Comparison of ENCODE assay signal across 18 cellular contexts in the genomic region with DNA sequence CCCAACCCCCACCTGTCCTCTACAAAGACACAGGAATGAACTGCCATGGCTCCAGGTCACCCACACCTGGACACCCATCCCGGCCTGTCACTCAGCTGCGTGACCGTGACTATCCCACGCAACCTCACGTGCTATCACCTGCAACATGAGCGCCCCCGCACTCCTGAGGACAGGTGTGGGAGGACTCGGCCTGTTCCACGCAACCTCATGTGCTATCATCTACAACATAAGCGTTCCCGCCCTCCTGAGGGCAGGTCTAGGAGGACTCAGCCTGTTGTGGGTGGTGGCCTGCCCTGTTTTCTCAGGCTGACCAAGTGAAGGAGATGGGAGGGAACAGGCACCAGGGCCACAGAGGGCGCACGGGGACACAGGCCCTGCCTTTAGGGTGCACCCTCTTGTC. TPM values are rescaled to one million over a fixed set of nuclear protein-coding genes. Genes with fewer than 3 reads are reported as not detected.
"Had no signal": no experiment of that assay in that cellular context is flagged by ENCODE, and none has a peak within 500 bp of the region (broad histone marks: within the 10 kb centered on the region; RNA-seq: fewer than 3 reads in every experiment).

No MANE protein-coding gene starts in this region.

- H3K27ac Mint-ChIP-seq: activated CD8-positive, alpha-beta memory T cell treated with anti-CD3 and anti-CD28 coated beads, Interleukin-2, amount 10 ng/mL, durations not matched to agents 7 days and 5 days; nephron progenitor cell; stimulated activated naive CD8-positive, alpha-beta T cell treated with anti-CD3 and anti-CD28 coated beads, Interleukin-15, Interleukin-2, amounts not matched to agents 100 ng/mL and 50 ng/mL, for 24 hours; T-helper 2 cell treated with Interferon-gamma antibody and Interleukin-4, amounts not matched to agents 5 μg/mL and 100 μg/mL, for 36 hours had no signal

- ATAC-seq: activated CD8-positive, alpha-beta memory T cell treated with anti-CD3 and anti-CD28 coated beads, Interleukin-2, amount 10 ng/mL, durations not matched to agents 7 days and 5 days; activated T-cell treated with anti-CD3 and anti-CD28 coated beads, Interleukin-2, amount 50 U/mL, for 4 hours had no signal

- H3K36me3 ChIP-seq: cardiac muscle cell had no signal

- H3K27me3 Mint-ChIP-seq: activated CD8-positive, alpha-beta memory T cell treated with anti-CD3 and anti-CD28 coated beads, Interleukin-2, amount 10 ng/mL, durations not matched to agents 7 days and 5 days; stimulated activated naive CD8-positive, alpha-beta T cell treated with anti-CD3 and anti-CD28 coated beads, Interleukin-15, Interleukin-2, amounts not matched to agents 100 ng/mL and 50 ng/mL, for 24 hours had no signal

- H3K4me3 Mint-ChIP-seq: activated CD8-positive, alpha-beta memory T cell treated with anti-CD3 and anti-CD28 coated beads, Interleukin-2, amount 10 ng/mL, durations not matched to agents 7 days and 5 days; activated T-cell treated with anti-CD3 and anti-CD28 coated beads, Interleukin-2, amount 50 U/mL, for 4 hours; nephron progenitor cell; stimulated activated naive CD8-positive, alpha-beta T cell treated with anti-CD3 and anti-CD28 coated beads, Interleukin-15, Interleukin-2, amounts not matched to agents 100 ng/mL and 50 ng/mL, for 24 hours; T-helper 2 cell treated with Interferon-gamma antibody and Interleukin-4, amounts not matched to agents 5 μg/mL and 100 μg/mL, for 36 hours had no signal

- H3K9me3 Mint-ChIP-seq: activated T-cell treated with anti-CD3 and anti-CD28 coated beads, Interleukin-2, amount 50 U/mL, for 4 hours; nephron progenitor cell; stimulated activated naive CD8-positive, alpha-beta T cell treated with anti-CD3 and anti-CD28 coated beads, Interleukin-15, Interleukin-2, amounts not matched to agents 100 ng/mL and 50 ng/mL, for 24 hours; T-helper 2 cell treated with Interferon-gamma antibody and Interleukin-4, amounts not matched to agents 5 μg/mL and 100 μg/mL, for 36 hours had no signal

- H3K9me3 ChIP-seq: esophagus squamous epithelium, sigmoid colon, upper lobe of left lung had no signal

- DNase-seq: activated CD4-positive, alpha-beta T cell treated with anti-CD3 and anti-CD28 coated beads for 1 hour; activated CD4-positive, alpha-beta T cell treated with anti-CD3 and anti-CD28 coated beads, Interleukin-2, amount 50 U/mL, for 48 hours; activated CD8-positive, alpha-beta memory T cell treated with anti-CD3 and anti-CD28 coated beads, Interleukin-2, amount 10 ng/mL, durations not matched to agents 7 days and 5 days; activated T-cell treated with anti-CD3 and anti-CD28 coated beads, Interleukin-2, amount 50 U/mL, for 4 hours; esophagus squamous epithelium; foreskin fibroblast; mammary epithelial cell; nephron progenitor cell; sigmoid colon; stimulated activated CD4-positive, alpha-beta T cell treated with anti-CD3 and anti-CD28 coated beads, Interleukin-2, amount 100 ng/mL, for 24 hours had no signal

- H3K27ac ChIP-seq: cardiac muscle cell, esophagus squamous epithelium, sigmoid colon, upper lobe of left lung had no signal

- H3K4me3 ChIP-seq: cardiac muscle cell, esophagus squamous epithelium, sigmoid colon, upper lobe of left lung had no signal

- H3K27me3 ChIP-seq: cardiac muscle cell, sigmoid colon, upper lobe of left lung had no signal

RNA-seq across cellular contexts. Expression of a gene that starts 36.6 kb away (rescaled TPM):
- total RNA-seq: activated CD8-positive, alpha-beta memory T cell treated with anti-CD3 and anti-CD28 coated beads, Interleukin-2, amount 10 ng/mL, durations not matched to agents 7 days and 5 days; astrocyte; cardiac muscle cell; esophagus squamous epithelium; mammary epithelial cell; mucosa of gallbladder; osteocyte; pulmonary artery endothelial cell; sigmoid colon had no signal
- polyA plus RNA-seq: cardiac muscle cell, mammary epithelial cell, sigmoid colon had no signal
